In the genomic region with DNA sequence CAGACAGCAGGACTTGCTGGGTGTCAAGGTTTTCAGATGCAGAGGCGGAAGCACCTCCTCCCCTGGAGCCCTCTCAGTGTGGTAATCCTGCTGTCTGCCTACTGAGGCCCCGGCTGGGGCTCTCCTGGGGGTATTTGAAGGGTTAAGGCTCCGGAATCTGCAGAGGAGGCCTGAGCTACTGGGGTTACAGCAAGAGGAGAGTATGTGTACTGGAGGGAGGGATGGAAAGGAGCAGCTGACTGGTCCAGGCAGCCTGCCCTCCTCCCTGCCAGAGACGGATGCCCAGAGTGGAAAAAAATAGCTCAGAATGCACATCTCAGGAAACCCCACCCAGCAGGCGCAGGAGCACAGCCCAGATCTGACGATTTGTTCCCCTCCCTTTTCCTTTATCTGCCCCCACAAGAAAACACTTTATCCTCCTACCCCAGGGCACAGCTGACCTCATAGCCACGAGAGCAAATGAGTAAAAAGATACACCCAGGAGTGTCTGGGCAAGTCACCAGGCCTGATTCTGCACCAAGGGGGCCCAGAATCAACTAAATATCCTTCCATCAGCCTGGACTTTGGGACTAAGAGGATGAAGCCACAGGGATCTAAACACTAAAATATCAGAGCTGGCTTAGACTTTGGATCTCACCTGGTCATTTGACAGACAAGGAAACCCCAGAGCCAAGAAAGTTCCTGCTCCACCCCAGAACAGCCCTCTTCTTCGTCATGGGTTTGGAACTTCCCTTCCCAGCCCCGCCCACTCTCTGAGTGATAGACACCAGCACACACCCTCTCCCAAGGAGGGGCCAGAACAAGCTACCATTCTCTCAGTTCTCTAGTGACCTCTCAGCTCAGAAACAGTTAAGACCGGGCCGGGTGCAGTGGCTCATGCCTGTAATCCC, we compare ENCODE assay signal across 1 cellular context.
TF ChIP-seq lines count a peak whose summit lies in the region.

No MANE protein-coding gene starts in this region.

TF ChIP-seq in GM12878, 131 proteins besides CTCF, POLR2A, EP300 and RAD21 (continued from another document):
- TF ChIP-seq MXI1 (IDR thresholded peaks at IDR 0.05; ENCODE audit: low read depth, low read length) (0 out of 2 replicates have a peak, but pooled peaks have one; percentile 12), CHD2 (IDR thresholded peaks at IDR 0.05; ENCODE audit: borderline replicate concordance, low read depth, low read length) (peak; percentile 28; the same call in 1 of the 2 replicates), JUND (IDR thresholded peaks at IDR 0.05; ENCODE audit: low read depth, low read length) (peak; percentile 24; the same call in 1 of the 2 replicates), FOS (IDR thresholded peaks at IDR 0.05; ENCODE audit: borderline replicate concordance, extremely low read depth, insufficient read length) (no peak), FOXK2 (IDR thresholded peaks at IDR 0.05) (peak; percentile 76), ATF7 (IDR thresholded peaks at IDR 0.05; ENCODE audit: low read depth) (peak; percentile 89), SIX5 (IDR thresholded peaks at IDR 0.05; ENCODE audit: low read depth, low read length, severe bottlenecking) (no peak), GATAD2B (conservative IDR thresholded peaks at IDR 0.05; ENCODE audit: low read depth) (no peak; the same call in 1 of the 2 replicates), SMAD1 (IDR thresholded peaks at IDR 0.05; ENCODE audit: low read depth, partially characterized antibody) (peak; percentile 29), IKZF1 (conservative IDR thresholded peaks at IDR 0.05) (peak; percentile 9), RELA (IDR thresholded peaks at IDR 0.05; ENCODE audit: borderline replicate concordance, partially characterized antibody) (peak; percentile 39), ZZZ3 (IDR thresholded peaks at IDR 0.05; ENCODE audit: control insufficient read depth, insufficient read length, low read depth) (no peak), SREBF1 (IDR thresholded peaks at IDR 0.05; ENCODE audit: low read length) (no peak), PAX5 (IDR thresholded peaks at IDR 0.05; ENCODE audit: borderline replicate concordance, low read depth, low read length) (no peak), SRF (IDR thresholded peaks at IDR 0.05; ENCODE audit: low read depth in 2 of 2, low read length in 2 of 2) (no peak), CREB1 (IDR thresholded peaks at IDR 0.05; ENCODE audit: low read depth) (0 out of 2 replicates have a peak, but pooled peaks have one; percentile 46), ZNF207 (IDR thresholded peaks at IDR 0.05; ENCODE audit: borderline replicate concordance) (0 out of 2 replicates have a peak, but pooled peaks have one; percentile 65), SPI1 (IDR thresholded peaks at IDR 0.05; ENCODE audit: borderline replicate concordance, insufficient read depth, low read depth, low read length) (peak; percentile 63; the same call in 1 of the 2 replicates), ASH2L (IDR thresholded peaks at IDR 0.05; ENCODE audit: borderline replicate concordance, low read depth) (no peak), YY1 (IDR thresholded peaks at IDR 0.05; ENCODE audit: low read depth, low read length) (0 out of 2 replicates have a peak, but pooled peaks have one; percentile 17), RAD51 (IDR thresholded peaks at IDR 0.05) (peak; percentile 44; the same call in 1 of the 2 replicates), ATF3 (IDR thresholded peaks at IDR 0.05; ENCODE audit: borderline replicate concordance, extremely low read depth, low read depth, low read length) (no peak), TBL1XR1 (IDR thresholded peaks at IDR 0.05; ENCODE audit: low read depth, low read length) (no peak), JUNB (IDR thresholded peaks at IDR 0.05) (no peak)
- TF ChIP-seq, protein P1, sequence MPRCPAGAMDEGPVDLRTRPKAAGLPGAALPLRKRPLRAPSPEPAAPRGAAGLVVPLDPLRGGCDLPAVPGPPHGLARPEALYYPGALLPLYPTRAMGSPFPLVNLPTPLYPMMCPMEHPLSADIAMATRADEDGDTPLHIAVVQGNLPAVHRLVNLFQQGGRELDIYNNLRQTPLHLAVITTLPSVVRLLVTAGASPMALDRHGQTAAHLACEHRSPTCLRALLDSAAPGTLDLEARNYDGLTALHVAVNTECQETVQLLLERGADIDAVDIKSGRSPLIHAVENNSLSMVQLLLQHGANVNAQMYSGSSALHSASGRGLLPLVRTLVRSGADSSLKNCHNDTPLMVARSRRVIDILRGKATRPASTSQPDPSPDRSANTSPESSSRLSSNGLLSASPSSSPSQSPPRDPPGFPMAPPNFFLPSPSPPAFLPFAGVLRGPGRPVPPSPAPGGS (IDR thresholded peaks at IDR 0.05; ENCODE audit: borderline replicate concordance, insufficient read depth, low read depth, low read length, poor library complexity, severe bottlenecking) = peak; percentile 7
- TF ChIP-seq, protein P2, sequence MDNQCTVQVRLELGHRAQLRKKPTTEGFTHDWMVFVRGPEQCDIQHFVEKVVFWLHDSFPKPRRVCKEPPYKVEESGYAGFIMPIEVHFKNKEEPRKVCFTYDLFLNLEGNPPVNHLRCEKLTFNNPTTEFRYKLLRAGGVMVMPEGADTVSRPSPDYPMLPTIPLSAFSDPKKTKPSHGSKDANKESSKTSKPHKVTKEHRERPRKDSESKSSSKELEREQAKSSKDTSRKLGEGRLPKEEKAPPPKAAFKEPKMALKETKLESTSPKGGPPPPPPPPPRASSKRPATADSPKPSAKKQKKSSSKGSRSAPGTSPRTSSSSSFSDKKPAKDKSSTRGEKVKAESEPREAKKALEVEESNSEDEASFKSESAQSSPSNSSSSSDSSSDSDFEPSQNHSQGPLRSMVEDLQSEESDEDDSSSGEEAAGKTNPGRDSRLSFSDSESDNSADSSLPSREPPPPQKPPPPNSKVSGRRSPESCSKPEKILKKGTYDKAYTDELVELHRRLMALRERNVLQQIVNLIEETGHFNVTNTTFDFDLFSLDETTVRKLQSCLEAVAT (IDR thresholded peaks at IDR 0.05) = peak; percentile 77
- TF ChIP-seq, protein P3, sequence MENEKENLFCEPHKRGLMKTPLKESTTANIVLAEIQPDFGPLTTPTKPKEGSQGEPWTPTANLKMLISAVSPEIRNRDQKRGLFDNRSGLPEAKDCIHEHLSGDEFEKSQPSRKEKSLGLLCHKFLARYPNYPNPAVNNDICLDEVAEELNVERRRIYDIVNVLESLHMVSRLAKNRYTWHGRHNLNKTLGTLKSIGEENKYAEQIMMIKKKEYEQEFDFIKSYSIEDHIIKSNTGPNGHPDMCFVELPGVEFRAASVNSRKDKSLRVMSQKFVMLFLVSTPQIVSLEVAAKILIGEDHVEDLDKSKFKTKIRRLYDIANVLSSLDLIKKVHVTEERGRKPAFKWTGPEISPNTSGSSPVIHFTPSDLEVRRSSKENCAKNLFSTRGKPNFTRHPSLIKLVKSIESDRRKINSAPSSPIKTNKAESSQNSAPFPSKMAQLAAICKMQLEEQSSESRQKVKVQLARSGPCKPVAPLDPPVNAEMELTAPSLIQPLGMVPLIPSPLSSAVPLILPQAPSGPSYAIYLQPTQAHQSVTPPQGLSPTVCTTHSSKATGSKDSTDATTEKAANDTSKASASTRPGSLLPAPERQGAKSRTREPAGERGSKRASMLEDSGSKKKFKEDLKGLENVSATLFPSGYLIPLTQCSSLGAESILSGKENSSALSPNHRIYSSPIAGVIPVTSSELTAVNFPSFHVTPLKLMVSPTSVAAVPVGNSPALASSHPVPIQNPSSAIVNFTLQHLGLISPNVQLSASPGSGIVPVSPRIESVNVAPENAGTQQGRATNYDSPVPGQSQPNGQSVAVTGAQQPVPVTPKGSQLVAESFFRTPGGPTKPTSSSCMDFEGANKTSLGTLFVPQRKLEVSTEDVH (IDR thresholded peaks at IDR 0.05; ENCODE audit: low read depth, partially characterized antibody) = peak; percentile 72
